In genomic region chr10:26697922-26698608, GRCh38 we compare ENCODE assay signal across 8 cellular contexts. TPM values are rescaled to one million over a fixed set of nuclear protein-coding genes. Genes with fewer than 3 reads are reported as not detected.
DNase-seq lines count a peak whose midpoint lies in the region; ATAC-seq and TF ChIP-seq lines count a peak whose summit lies in the region.

No MANE protein-coding gene starts in this region.

- POLR2A ChIA-PET in AG04450 (lab: Yijun Ruan, JAX), result no interaction called here

- no peak for ATAC-seq in activated naive CD4-positive, alpha-beta T cell treated with anti-CD3 and anti-CD28 coated beads, Interleukin-2, amount 50 U/mL, for 72 hours

- no peak for TF ChIP-seq CTCF in AG04450 (IDR thresholded peaks at IDR 0.05; ENCODE audit: low read depth, low read length)

- peaks cover 25 to 40% of the 10 kb centered on the region in 2 donors for H3K36me3 Mint-ChIP-seq in activated naive CD4-positive, alpha-beta T cell treated with anti-CD3 and anti-CD28 coated beads, Interleukin-2, amount 50 U/mL, for 72 hours

- peak overlapping the region; percentile 96 to 98 for H3K27ac Mint-ChIP-seq in activated naive CD4-positive, alpha-beta T cell treated with anti-CD3 and anti-CD28 coated beads, Interleukin-2, amount 50 U/mL, for 72 hours

- peaks cover 10% of the 10 kb centered on the region for H3K4me1 ChIP-seq in stomach smooth muscle (ENCODE audit: control insufficient read depth, insufficient read depth, low read length)

- H3K9me3 Mint-ChIP-seq in activated naive CD4-positive, alpha-beta T cell treated with anti-CD3 and anti-CD28 coated beads, Interleukin-2, amount 50 U/mL, for 72 hours, result no peaks in the 10 kb centered on the region

- H3K9ac ChIP-seq in stomach smooth muscle (ENCODE audit: low read length in 2 of 2), result peak overlapping the region; percentile 70 to 79

- H3K9me3 ChIP-seq in AG04450 (ENCODE audit: control insufficient read depth, insufficient read depth, low read length) (no peaks in the 10 kb centered on the region; the same call in 1 of the 2 replicates), stomach smooth muscle (ENCODE audit: control insufficient read depth in 2 of 2, low read length in 2 of 2) (no peaks in the 10 kb centered on the region)

- H3K27ac ChIP-seq in AG04450 (ENCODE audit: low read depth, low read length) (no peak overlapping the region), stomach smooth muscle (ENCODE audit: low read length) (no peak overlapping the region)

- H3K27me3 ChIP-seq in AG04450 (ENCODE audit: control insufficient read depth, insufficient read depth, low read length) (no peaks in the 10 kb centered on the region), H7 (ENCODE audit: control insufficient read depth, insufficient read depth, low read length) (no peaks in the 10 kb centered on the region), stomach smooth muscle (ENCODE audit: control insufficient read depth in 1 of 2, insufficient read depth in 2 of 2, low read length in 2 of 2) (no peaks in the 10 kb centered on the region)

- CTCF ChIA-PET in AG04450 (lab: Charles Lee), result interaction anchor here (2.2 kb wide), 1 partner anchor 28 kb away, joined by 7 read pairs; no protein-coding TSS in a partner anchor

- H3K4me3 ChIP-seq in AG04450 (ENCODE audit: low read depth, low read length), result peak overlapping the region; percentile 86
- peak overlapping the region; percentile 82 for H3K4me3 ChIP-seq in H7 (ENCODE audit: insufficient read depth, low read depth, low read length)
- H3K4me3 ChIP-seq in stomach smooth muscle (ENCODE audit: low read length in 2 of 2), result peak overlapping the region; percentile 96 to 98

- no peaks in the 10 kb centered on the region; the same call in 1 of the 2 replicates for H3K36me3 ChIP-seq in H7 (replicated peaks; ENCODE audit: control insufficient read depth, insufficient read depth, low read length)
- H3K36me3 ChIP-seq in stomach smooth muscle (ENCODE audit: control insufficient read depth in 2 of 2, insufficient read depth in 2 of 2, low read length in 2 of 2), result no peaks in the 10 kb centered on the region

- DNase-seq in AG04450 (ENCODE audit: low read depth, low spot score) (no peak), H7 (peak; percentile 34), iris pigment epithelial cell (ENCODE audit: low read depth) (peak; percentile 16), NCI-H774 (lab: John Stamatoyannopoulos, UW) (no peak), NCI-H510A treated with DMSO at 0.1 percent for 48 hours (lab: John Stamatoyannopoulos, UW) (no peak)
- no peak for DNase-seq in activated naive CD4-positive, alpha-beta T cell treated with anti-CD3 and anti-CD28 coated beads, Interleukin-2, amount 50 U/mL, for 72 hours (ENCODE audit: low spot score in 2 of 2)
- no peak for DNase-seq in activated CD4-positive, CD25-positive, alpha-beta regulatory T cell (lab: John Stamatoyannopoulos, UW)

RNA-seq across cellular contexts. Expression of gene PDSS1, which starts 0.6 kb away (rescaled TPM):
- 8.9 and 10.4 TPM in 2 replicates for polyA plus RNA-seq in AG04450 (2011; rRNA removed)
- 6.9 and 7.9 TPM in 2 replicates for polyA minus RNA-seq in AG04450 (2011; rRNA and poly(A)+ RNA removed)
- total RNA-seq in H7 (2014; rRNA removed; shearing (Covaris generic)), result 17.4 and 18.1 TPM in 2 replicates
- total RNA-seq in activated naive CD4-positive, alpha-beta T cell treated with anti-CD3 and anti-CD28 coated beads, Interleukin-2, amount 50 U/mL, for 72 hours, result 10 to 100 TPM; 11.5 to 17.6 TPM

Comparison
In these comparisons a context has a peak if more than half of its experiments do, and no peak if none do; other contexts are left out.
1. DNase-seq: peak in H7 (single experiment) and iris pigment epithelial cell (single experiment); none in AG04450 (single experiment), activated naive CD4-positive, alpha-beta T cell treated with anti-CD3 and anti-CD28 coated beads, Interleukin-2, amount 50 U/mL, for 72 hours (0 of 2), activated CD4-positive, CD25-positive, alpha-beta regulatory T cell (0 of 4), NCI-H774 (single experiment) and NCI-H510A treated with DMSO at 0.1 percent for 48 hours (single experiment).
2. Peak in every context shown above with its lines, with median percentiles within 50 percentile points of each other: H3K4me3 ChIP-seq.